In the genomic region with DNA sequence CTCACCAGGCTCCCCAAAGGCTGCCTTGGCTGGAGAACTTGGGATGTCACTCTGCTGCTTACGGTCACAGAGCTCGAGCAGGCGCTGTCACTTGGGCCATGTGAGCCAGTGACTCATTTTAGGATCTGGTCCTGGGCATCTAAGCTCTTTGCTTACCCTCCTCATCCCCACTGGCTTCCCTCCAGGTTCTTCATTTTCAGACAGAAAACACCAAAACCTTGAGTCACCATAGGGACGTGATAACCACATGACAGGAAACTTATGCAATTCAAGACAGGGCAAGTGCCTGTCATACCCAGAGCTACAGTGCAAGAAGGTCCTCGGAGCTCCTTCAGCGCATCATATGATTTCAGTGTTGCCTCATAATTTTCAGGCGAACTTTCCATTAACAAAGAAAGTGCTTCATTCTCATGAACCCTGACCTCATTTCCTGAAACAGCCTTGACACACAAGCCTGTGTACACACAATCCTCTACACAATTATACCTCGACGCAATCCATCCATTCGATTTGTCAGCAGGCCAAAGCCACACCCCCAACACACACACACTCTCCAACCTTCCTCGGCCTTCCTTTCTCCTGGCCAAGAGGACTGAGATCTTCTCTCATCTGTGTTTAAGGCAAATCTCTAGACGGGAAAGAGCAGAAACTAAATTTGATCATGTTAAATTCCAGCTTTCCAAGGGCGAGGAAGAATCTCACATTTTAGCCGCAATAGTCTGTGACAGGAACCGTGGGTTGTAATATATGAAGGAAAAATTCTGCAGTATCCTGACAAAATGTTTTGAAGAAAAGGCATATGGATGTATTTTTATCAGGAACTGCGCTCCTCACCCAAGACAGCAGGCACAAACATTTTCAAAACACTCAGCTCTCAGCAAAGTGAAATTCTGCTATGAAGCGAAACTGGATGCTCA, we compare ENCODE assay signal across 8 cellular contexts. TPM values are rescaled to one million over a fixed set of nuclear protein-coding genes. Genes with fewer than 3 reads are reported as not detected.
DNase-seq lines count a peak whose midpoint lies in the region; ATAC-seq and TF ChIP-seq lines count a peak whose summit lies in the region.

No MANE protein-coding gene starts in this region.

- peaks cover 3% of the 10 kb centered on the region for H3K36me3 ChIP-seq in smooth muscle cell (ENCODE audit: low read depth)

- POLR2A ChIA-PET in AG04449 (lab: Yijun Ruan, JAX) = interaction anchor here (0.8 to 1.2 kb wide), 3 partner anchors 10 to 272 kb away, joined by 3 to 4 read pairs (median 3); a partner anchor contains a TSS

- in situ Hi-C loops in astrocyte of the cerebellum (cut with HindIII; ENCODE audit: low sequenced_read_pairs) = no loop called here

- no peaks in the 10 kb centered on the region for H4K20me1 ChIP-seq in smooth muscle cell (ENCODE audit: low read depth)

- H3K79me2 ChIP-seq in smooth muscle cell (ENCODE audit: low read depth) = no peaks in the 10 kb centered on the region

- H3K4me2 ChIP-seq in smooth muscle cell = peak overlapping the region; percentile 58

- H3K4me3 ChIP-seq in AG04449 (ENCODE audit: low read depth, low read length) (no peak overlapping the region), astrocyte of the cerebellum (ENCODE audit: low read depth, low read length) (no peak overlapping the region), smooth muscle cell (no peak overlapping the region)

- peak overlapping the region; percentile 89 for H3K27ac ChIP-seq in smooth muscle cell (ENCODE audit: low read depth)

- H3K27me3 ChIP-seq in smooth muscle cell (ENCODE audit: low read depth) = no peaks in the 10 kb centered on the region

- peak overlapping the region; percentile 73 for H3K9ac ChIP-seq in smooth muscle cell (ENCODE audit: low read depth)

- ATAC-seq in GM18858 (IDR thresholded peaks at IDR 0.05; ENCODE audit: unreplicated experiment) = peak; percentile 69
- peak; percentile 61 for ATAC-seq in HG03060 (IDR thresholded peaks at IDR 0.05; ENCODE audit: low read depth, unreplicated experiment)

- DNase-seq in AG04449 (ENCODE audit: low read depth, low spot score) = peak; percentile 95
- DNase-seq in RKO (ENCODE audit: low spot score) = peak; percentile 79
- DNase-seq in astrocyte of the cerebellum (ENCODE audit: low read depth) = peak; percentile 34
- DNase-seq in hypothalamus (lab: John Stamatoyannopoulos, UW) = peak in 41 of 51 donors; percentile 12 to 82 (median 49)
- peak; percentile 21 for DNase-seq in smooth muscle cell (lab: John Stamatoyannopoulos, UW; ENCODE audit: unreplicated experiment)
- no peak for DNase-seq in NCI-H2107 treated with DMSO at 0.1 percent for 48 hours (lab: John Stamatoyannopoulos, UW; ENCODE audit: unreplicated experiment)

- H2AFZ ChIP-seq in smooth muscle cell (ENCODE audit: low read depth) = no peak overlapping the region

- no peak for TF ChIP-seq CTCF in AG04449 (IDR thresholded peaks at IDR 0.05; ENCODE audit: insufficient read depth, low read length, missing control alignments)
- no peak for TF ChIP-seq CTCF in astrocyte of the cerebellum (IDR thresholded peaks at IDR 0.05; ENCODE audit: low read depth, low read length, missing control alignments)
- TF ChIP-seq CTCF in smooth muscle cell (IDR thresholded peaks at IDR 0.05; ENCODE audit: borderline replicate concordance, insufficient read depth, poor library complexity, severe bottlenecking) = no peak

- peaks cover 7% of the 10 kb centered on the region for H3F3A ChIP-seq in smooth muscle cell (ENCODE audit: low read depth)

- peaks cover 11% of the 10 kb centered on the region for H3K4me1 ChIP-seq in smooth muscle cell (ENCODE audit: low read depth)

- 51% methylated on average over 17 of the region's 17 CpGs for WGBS in smooth muscle cell (ENCODE audit: low lambda C conversion rate)

- CTCF ChIA-PET in AG04449 (lab: Yijun Ruan, JAX) = interaction anchor here (1.5 kb wide), 3 partner anchors 27 to 108 kb away, joined by 3 to 6 read pairs (median 5); no protein-coding TSS in a partner anchor

- no peaks in the 10 kb centered on the region for H3K9me3 ChIP-seq in smooth muscle cell (replicated peaks; ENCODE audit: low read depth)

RNA-seq across cellular contexts. Expression of a gene that starts 25.3 kb away (rescaled TPM):
- total RNA-seq in smooth muscle cell = 19.6 and 21.1 TPM in 2 replicates
- 29.5 and 39.6 TPM in 2 replicates for polyA plus RNA-seq in smooth muscle cell
